Comparison of ENCODE assay signal across 15 cellular contexts in genomic region chr18:57789105-57789504, GRCh38. TPM values are rescaled to one million over a fixed set of nuclear protein-coding genes. Genes with fewer than 3 reads are reported as not detected.
DNase-seq lines count a peak whose midpoint lies in the region; ATAC-seq, FAIRE-seq and TF ChIP-seq lines count a peak whose summit lies in the region.
"Had no signal": no experiment of that assay in that cellular context is flagged by ENCODE, and none has a peak within 500 bp of the region (broad histone marks: within the 10 kb centered on the region; RNA-seq: fewer than 3 reads in every experiment).

No MANE protein-coding gene starts in this region.

- ATAC-seq in HepG2 = peak; percentile 62

- H3K79me2 ChIP-seq in mammary epithelial cell (ENCODE audit: insufficient read depth, low read length) = peaks cover 74% of the 10 kb centered on the region
- peaks cover 10% of the 10 kb centered on the region for H3K79me2 ChIP-seq in HepG2 (ENCODE audit: insufficient read depth, low read length)

- H3K27ac ChIP-seq in mammary epithelial cell (ENCODE audit: insufficient read depth, low read depth, low read length) = peak overlapping the region; percentile 42
- H3K27ac ChIP-seq in HepG2 (ENCODE audit: extremely low read length, insufficient read depth, low read length) = peak overlapping the region; percentile 19

- no peak for FAIRE-seq in HepG2 (lab: Jason Lieb, UNC)

- TF ChIP-seq EP300 in HepG2 (IDR thresholded peaks at IDR 0.05; ENCODE audit: low read depth in 2 of 2, low read length in 2 of 2) (0 out of 4 replicates have a peak, but pooled peaks of 1 of the 2 experiments have one; percentile 16), HepG2 (CRISPR knock-in tag; IDR thresholded peaks at IDR 0.05; ENCODE audit: borderline replicate concordance) (no peak)

- H3K4me2 ChIP-seq in mammary epithelial cell (ENCODE audit: insufficient read depth, low read depth, low read length) (peak overlapping the region; percentile 68), HepG2 (ENCODE audit: low read depth, low read length) (no peak overlapping the region)

- H3K27me3 ChIP-seq in mammary epithelial cell (ENCODE audit: insufficient read depth, low read length) = no peaks in the 10 kb centered on the region
- H3K27me3 ChIP-seq in HepG2 (ENCODE audit: control insufficient read depth in 1 of 2, insufficient read depth in 2 of 2, low read length in 2 of 2) = no peaks in the 10 kb centered on the region
- H3K27me3 ChIP-seq: testis had no signal

- BruUV-seq in mammary epithelial cell (replicated peaks; lab: Mats Ljungman, UMichigan) = no TSS peak
- no TSS peak for BruUV-seq in HepG2 (replicated peaks; lab: Mats Ljungman, UMichigan)

- H3K9ac ChIP-seq in mammary epithelial cell (ENCODE audit: insufficient read depth, low read length) (no peak overlapping the region), HepG2 (ENCODE audit: insufficient read depth, low read depth, low read length) (no peak overlapping the region)

- H3K4me1 ChIP-seq in mammary epithelial cell (ENCODE audit: insufficient read depth, low read length) (peaks cover 31% of the 10 kb centered on the region), HepG2 (ENCODE audit: insufficient read depth, low read length) (peaks cover 53% of the 10 kb centered on the region)

- no peaks in the 10 kb centered on the region for H3K36me3 ChIP-seq in mammary epithelial cell (ENCODE audit: insufficient read depth, low read length)
- no peaks in the 10 kb centered on the region for H3K36me3 ChIP-seq in HepG2 (replicated peaks in 1 of 2; ENCODE audit: control insufficient read depth in 1 of 2, insufficient read depth in 2 of 2, low read length in 2 of 2)

- in situ Hi-C loops in mammary epithelial cell (cut with MboI; ENCODE audit: low sequenced_read_pairs in 2 of 2) (no loop called here), HepG2 (cut with HindIII; ENCODE audit: extremely low pct_ligation_motif_present, low pct_unique_long_range_greater_than_20kb) (no loop called here)

- no peak for TF ChIP-seq CTCF in HFF-Myc (IDR thresholded peaks at IDR 0.05; ENCODE audit: low read depth, low read length, missing control alignments)
- no peak for TF ChIP-seq CTCF in mammary epithelial cell (conservative IDR thresholded peaks at IDR 0.05 in 1 of 2, IDR thresholded peaks at IDR 0.05 in 1 of 2; ENCODE audit: extremely low read depth in 1 of 2, insufficient read depth in 1 of 2, low read depth in 1 of 2, low read length in 2 of 2)
- no peak for TF ChIP-seq CTCF in HepG2 (CRISPR knock-in tag; IDR thresholded peaks at IDR 0.05)

- no peak for TF ChIP-seq RAD21 in HepG2 (CRISPR knock-in tag; IDR thresholded peaks at IDR 0.05)

- DNase-seq in HFF-Myc (ENCODE audit: extremely low read depth, low read depth) (no peak), mammary epithelial cell (peak; percentile 37), HepG2 (ENCODE audit: low spot score) (no peak), superior temporal gyrus (ENCODE audit: extremely low spot score) (peak; percentile 21), inferior parietal cortex (ENCODE audit: extremely low spot score) (no peak), globus pallidus (ENCODE audit: low spot score) (no peak), T-helper 2 cell (no peak)
- no peak for DNase-seq in stimulated activated naive CD4-positive, alpha-beta T cell (lab: John Stamatoyannopoulos, UW)
- DNase-seq: activated CD8-positive, alpha-beta memory T cell treated with anti-CD3 and anti-CD28 coated beads for 24 hours; cortex of kidney; DMS53; H7; kidney glomerular epithelial cell; NCI-H2029 treated with DMSO at 0.1 percent for 48 hours; testis had no signal

- intact Hi-C loops in mammary epithelial cell (cut with micrococcal nuclease) (loop anchor here (5.0 kb wide), 1 partner anchor 77 kb away; no protein-coding TSS in a partner anchor), HepG2 (cut with micrococcal nuclease; ENCODE audit: unreplicated experiment) (no loop called here)

- H3K4me3 ChIP-seq in HFF-Myc (replicated peaks; ENCODE audit: low read depth, low read length) (0 out of 2 replicates have a peak overlapping the region, but pooled peaks have one; percentile 23), mammary epithelial cell (replicated peaks in 1 of 3; ENCODE audit: insufficient read depth in 1 of 3, low read depth in 2 of 3, low read length in 3 of 3) (no peak overlapping the region), HepG2 (replicated peaks in 1 of 3; ENCODE audit: insufficient read depth in 1 of 3, low read depth in 2 of 3, low read length in 3 of 3) (no peak overlapping the region)
- H3K4me3 ChIP-seq: testis had no signal

- WGBS in mammary epithelial cell (ENCODE audit: low coverage, missing lambda C conversion rate) = 3% methylated on average over 6 of the region's 6 CpGs
- 46% methylated on average over 6 of the region's 6 CpGs for WGBS in HepG2 (ENCODE audit: low lambda C conversion rate)

- POLR2A ChIA-PET in HepG2 (lab: Yijun Ruan, JAX) = interaction anchor here (0.6 kb wide), 1 partner anchor 8 kb away, joined by 3 read pairs; no protein-coding TSS in a partner anchor

- CTCF ChIA-PET in mammary epithelial cell (lab: Charles Lee; ENCODE audit: low non-redundant PET) (no interaction called here), HepG2 (lab: Yijun Ruan, JAX; ENCODE audit: low intra/inter-chr PET ratio, low total read pairs) (no interaction called here)

- no peaks in the 10 kb centered on the region for H3K9me3 ChIP-seq in mammary epithelial cell (replicated peaks; ENCODE audit: insufficient read depth, low read length)
- no peaks in the 10 kb centered on the region for H3K9me3 ChIP-seq in HepG2 (ENCODE audit: low read length)
- H3K9me3 ChIP-seq: testis had no signal

- H4K20me1 ChIP-seq in mammary epithelial cell (ENCODE audit: insufficient read depth, low read length) = no peaks in the 10 kb centered on the region
- no peaks in the 10 kb centered on the region for H4K20me1 ChIP-seq in HepG2 (ENCODE audit: insufficient read depth, low read length)

- TF ChIP-seq POLR2A in HepG2 (IDR thresholded peaks at IDR 0.05; ENCODE audit: insufficient read depth in 1 of 2, low read depth in 2 of 2, low read length in 2 of 2) = no peak

- dilution Hi-C loops in mammary epithelial cell (cut with HindIII; ENCODE audit: low sequenced_read_pairs) = no loop called here

- H2AFZ ChIP-seq in mammary epithelial cell (ENCODE audit: low read depth, low read length) (no peak overlapping the region), HepG2 (ENCODE audit: low read length) (no peak overlapping the region)

TF ChIP-seq in HepG2, 621 proteins besides CTCF, POLR2A, EP300 and RAD21 (continues in another document):
- TF ChIP-seq ZNF468 (CRISPR knock-in tag; IDR thresholded peaks at IDR 0.05) (no peak), ZNF576 (CRISPR knock-in tag; IDR thresholded peaks at IDR 0.05) (no peak), ZNF513 (CRISPR knock-in tag; conservative IDR thresholded peaks at IDR 0.05) (no peak), NFRKB (IDR thresholded peaks at IDR 0.05) (no peak), MAFG (CRISPR knock-in tag; IDR thresholded peaks at IDR 0.05) (no peak), CHD2 (IDR thresholded peaks at IDR 0.05; ENCODE audit: low read depth, low read length) (no peak)

RNA-seq across cellular contexts. Expression of gene ATP8B1, which starts 14.0 kb away (rescaled TPM):
- 10 to 100 TPM; 12.7 to 15.0 TPM for total RNA-seq in mammary epithelial cell
- polyA plus RNA-seq in mammary epithelial cell = 6.8 TPM
- polyA minus RNA-seq in mammary epithelial cell = 18.6 TPM
- 3.7 and 4.0 TPM in 2 replicates for total RNA-seq in HepG2 (2016; rRNA removed; fragmentation: Illumina TruSeq; extraction: Trizol)
- 0.79 and 0.81 TPM in 2 replicates for total RNA-seq in HepG2 (2016; cell fraction: cytosol; rRNA removed; fragmentation: Illumina TruSeq; extraction: Trizol; ENCODE audit: low read depth)
- 3.1 and 4.2 TPM in 2 replicates for total RNA-seq in HepG2 (2016; cell fraction: insoluble cytoplasmic fraction; rRNA removed; fragmentation: Illumina TruSeq; extraction: Trizol)
- total RNA-seq in HepG2 (2016; cell fraction: membrane; rRNA removed; fragmentation: Illumina TruSeq; extraction: Trizol) = 2.1 and 2.3 TPM in 2 replicates
- 6.1 and 6.4 TPM in 2 replicates for total RNA-seq in HepG2 (2016; cell fraction: nucleus; rRNA removed; fragmentation: Illumina TruSeq; extraction: Trizol)
- 2.3 and 2.8 TPM in 2 replicates for polyA plus RNA-seq in HepG2 (2011; rRNA removed)
- polyA plus RNA-seq in HepG2 (2011; cell fraction: cytosol; rRNA removed) = 1.5 and 2.0 TPM in 2 replicates
- polyA plus RNA-seq in HepG2 (2011; cell fraction: nucleus; rRNA removed) = 1.1 TPM in 2 replicates
- polyA plus RNA-seq in HepG2 (2012) = 1.3 and 1.7 TPM in 2 replicates
- polyA plus RNA-seq in HepG2 (2016; cell fraction: cytosol; fragmentation: Illumina TruSeq; extraction: Trizol; ENCODE audit: low read depth) = 0.23 and 0.26 TPM in 2 replicates
- 1.3 and 1.4 TPM in 2 replicates for polyA plus RNA-seq in HepG2 (2016; cell fraction: insoluble cytoplasmic fraction; fragmentation: Illumina TruSeq; extraction: Trizol; ENCODE audit: low read depth)
- polyA plus RNA-seq in HepG2 (2016; cell fraction: membrane; fragmentation: Illumina TruSeq; extraction: Trizol; ENCODE audit: low read depth) = 0.48 TPM in 2 replicates
- polyA plus RNA-seq in HepG2 (2016; cell fraction: nucleus; fragmentation: Illumina TruSeq; extraction: Trizol; ENCODE audit: insufficient read depth, low read depth) = 3.1 and 4.7 TPM in 2 replicates
- polyA minus RNA-seq in HepG2 (2011; rRNA and poly(A)+ RNA removed; ENCODE audit: low replicate concordance) = 0.89 and 4.0 TPM in 2 replicates
- 3.3 and 5.1 TPM in 2 replicates for polyA minus RNA-seq in HepG2 (2011; cell fraction: cytosol; rRNA and poly(A)+ RNA removed)
- polyA minus RNA-seq in HepG2 (2011; cell fraction: nucleus; rRNA and poly(A)+ RNA removed) = 6.0 and 8.6 TPM in 2 replicates

Comparison
In these comparisons a context has a peak if more than half of its experiments do, and no peak if none do; other contexts are left out.
1. DNase-seq: peak in mammary epithelial cell (single experiment) and superior temporal gyrus (single experiment); none in HFF-Myc (single experiment), HepG2 (single experiment), inferior parietal cortex (single experiment), globus pallidus (single experiment), stimulated activated naive CD4-positive, alpha-beta T cell (0 of 6) and T-helper 2 cell (0 of 5).